In genomic region chr19:38691938-38692457, GRCh38 we compare ENCODE assay signal across 8 cellular contexts. TPM values are rescaled to one million over a fixed set of nuclear protein-coding genes. Genes with fewer than 3 reads are reported as not detected.
DNase-seq lines count a peak whose midpoint lies in the region; ATAC-seq and TF ChIP-seq lines count a peak whose summit lies in the region.

No MANE protein-coding gene starts in this region.

- BruUV-seq in PC-9 (replicated peaks; lab: Mats Ljungman, UMichigan) = no TSS peak

- H3K27ac ChIP-seq in PC-9 (peak overlapping the region; percentile 100), esophagus (ENCODE audit: low read depth in 2 of 2, low read length in 1 of 2) (peak overlapping the region; percentile 84)

- H3K4me1 ChIP-seq in PC-9 (replicated peaks; ENCODE audit: insufficient read depth) = peaks cover 81% of the 10 kb centered on the region
- peaks cover 4 to 24% of the 10 kb centered on the region in 2 donors for H3K4me1 ChIP-seq in esophagus (ENCODE audit: control insufficient read depth in 2 of 2, insufficient read depth in 2 of 2, low read length in 1 of 2)

- intact Hi-C loops in PC-9 (cut with micrococcal nuclease; ENCODE audit: unreplicated experiment) = loop anchor here (1.0 kb wide), 1 partner anchor 34 kb away; no protein-coding TSS in a partner anchor

- H3K4me2 ChIP-seq in PC-9 = peak overlapping the region; percentile 76

- no peak overlapping the region for H2AFZ ChIP-seq in PC-9

- H3K4me1 Mint-ChIP-seq in natural killer cell treated with Interleukin-12 subunit alpha and Interleukin-12 subunit beta and Interleukin-15 and Interleukin-18, amount 100 ng/mL, for 72 hours (ENCODE audit: low read depth in 2 of 2) = peaks cover 74 to 76% of the 10 kb centered on the region in 2 donors

- POLR2A ChIA-PET in PC-9 (lab: Charles Lee; ENCODE audit: unreplicated experiment) = interaction anchor here (0.5 to 2.5 kb wide), 15 partner anchors 8 to 209 kb away, joined by 3 to 36 read pairs (median 7); partner anchors contain the start of gene ACTN4

- no peaks in the 10 kb centered on the region for H3K27me3 Mint-ChIP-seq in natural killer cell treated with Interleukin-12 subunit alpha and Interleukin-12 subunit beta and Interleukin-15 and Interleukin-18, amount 100 ng/mL, for 72 hours

- no peaks in the 10 kb centered on the region for H3K9me3 ChIP-seq in PC-9 (ENCODE audit: insufficient read depth, low read depth)
- H3K9me3 ChIP-seq in esophagus (ENCODE audit: control insufficient read depth in 2 of 2, insufficient read depth in 1 of 2, low read depth in 1 of 2, low read length in 1 of 2) = no peaks in the 10 kb centered on the region

- peak overlapping the region; percentile 91 to 98 for H3K27ac Mint-ChIP-seq in natural killer cell treated with Interleukin-12 subunit alpha and Interleukin-12 subunit beta and Interleukin-15 and Interleukin-18, amount 100 ng/mL, for 72 hours

- H3K4me3 ChIP-seq in PC-9 (peak overlapping the region; percentile 49; the same call in 1 of the 2 replicates), esophagus (ENCODE audit: low read depth in 1 of 2, low read length in 2 of 2) (no peak overlapping the region)

- no peaks in the 10 kb centered on the region for H3K9me3 Mint-ChIP-seq in natural killer cell treated with Interleukin-12 subunit alpha and Interleukin-12 subunit beta and Interleukin-15 and Interleukin-18, amount 100 ng/mL, for 72 hours

- CTCF ChIA-PET in PC-9 (lab: Charles Lee) = interaction anchor here (0.6 to 1.1 kb wide), 2 partner anchors 15 to 57 kb away, joined by 3 read pairs; no protein-coding TSS in a partner anchor

- peak overlapping the region; percentile 51 for H3K4me3 Mint-ChIP-seq in natural killer cell treated with Interleukin-12 subunit alpha and Interleukin-12 subunit beta and Interleukin-15 and Interleukin-18, amount 100 ng/mL, for 72 hours

- H3K36me3 ChIP-seq in PC-9 (ENCODE audit: low read depth) (peaks cover 50% of the 10 kb centered on the region), esophagus (ENCODE audit: control insufficient read depth in 2 of 2, insufficient read depth in 2 of 2, low read length in 1 of 2) (peaks cover 0 to 24% of the 10 kb centered on the region in 2 donors)

- no peaks in the 10 kb centered on the region for H3K36me3 Mint-ChIP-seq in natural killer cell treated with Interleukin-12 subunit alpha and Interleukin-12 subunit beta and Interleukin-15 and Interleukin-18, amount 100 ng/mL, for 72 hours

- no peak for TF ChIP-seq CTCF in PC-9 (conservative IDR thresholded peaks at IDR 0.05)

- 67 to 70% methylated on average over 15 of the region's 15 CpGs for WGBS in esophagus, 2 donors

- H3K79me2 ChIP-seq in PC-9 (ENCODE audit: low read depth) = peaks cover 100% of the 10 kb centered on the region

- peaks cover 6% of the 10 kb centered on the region; the same call in 1 of the 2 replicates for H4K20me1 ChIP-seq in PC-9 (ENCODE audit: insufficient read depth)

- H3K27me3 ChIP-seq in PC-9 (ENCODE audit: insufficient read depth, low read depth) = no peaks in the 10 kb centered on the region
- H3K27me3 ChIP-seq in esophagus (ENCODE audit: control insufficient read depth in 1 of 2, insufficient read depth in 2 of 2, low read length in 2 of 2) = no peaks in the 10 kb centered on the region

- peaks cover 95% of the 10 kb centered on the region for H3F3A ChIP-seq in PC-9 (ENCODE audit: insufficient read depth, low read depth)

- DNase-seq in AG08395 (ENCODE audit: low spot score) (peak; percentile 96), PC-9 (peak; percentile 87 to 90), iPS-NIHi11 (ENCODE audit: low spot score) (no peak), NCI-H524 treated with DMSO at 0.1 percent for 48 hours (lab: John Stamatoyannopoulos, UW) (no peak)
- DNase-seq in natural killer cell treated with Interleukin-12 subunit alpha and Interleukin-12 subunit beta and Interleukin-15 and Interleukin-18, amount 100 ng/mL, for 72 hours (ENCODE audit: low spot score) = no peak

- no peaks in the 10 kb centered on the region for H3K9me2 ChIP-seq in PC-9 (ENCODE audit: insufficient read depth)

- ATAC-seq in natural killer cell treated with Interleukin-12 subunit alpha and Interleukin-12 subunit beta and Interleukin-15 and Interleukin-18, amount 100 ng/mL, for 72 hours = no peak
- ATAC-seq in GM19023 (IDR thresholded peaks at IDR 0.05; ENCODE audit: unreplicated experiment) (no peak), GM19324 (IDR thresholded peaks at IDR 0.05; ENCODE audit: low FRiP score, unreplicated experiment) (no peak)

RNA-seq across cellular contexts. Expression of gene ACTN4, which starts 44.5 kb away (rescaled TPM):
- total RNA-seq in PC-9 (2021) = 1,066 and 1,233 TPM in 2 replicates
- 100 to 1,000 TPM; 261 to 376 TPM for polyA plus RNA-seq in esophagus
- total RNA-seq in natural killer cell treated with Interleukin-12 subunit alpha and Interleukin-12 subunit beta and Interleukin-15 and Interleukin-18, amount 100 ng/mL, for 72 hours = 100 to 1,000 TPM; 342 to 574 TPM

RNA-seq across cellular contexts. Expression of gene CAPN12, which starts 52.3 kb away (rescaled TPM):
- total RNA-seq in PC-9 (2021) = 38.4 and 43.9 TPM in 2 replicates
- 10 to 100 TPM in 1 of 2 donors, 1 to 10 TPM in 1; 4.1 to 12.3 TPM for polyA plus RNA-seq in esophagus
- 10 to 100 TPM in 1 of 2 donors, 1 to 10 TPM in 1; 3.6 to 10.4 TPM for total RNA-seq in natural killer cell treated with Interleukin-12 subunit alpha and Interleukin-12 subunit beta and Interleukin-15 and Interleukin-18, amount 100 ng/mL, for 72 hours

Comparison
In these comparisons a context has a peak if more than half of its experiments do, and no peak if none do; other contexts are left out.
1. DNase-seq: peak in AG08395 (single experiment) and PC-9 (2 of 2); none in natural killer cell treated with Interleukin-12 subunit alpha and Interleukin-12 subunit beta and Interleukin-15 and Interleukin-18, amount 100 ng/mL, for 72 hours (single experiment), iPS-NIHi11 (single experiment) and NCI-H524 treated with DMSO at 0.1 percent for 48 hours (single experiment).